Comparison of ENCODE assay signal across 24 cellular contexts in genomic region chr1:5559078-5559477, GRCh38.
A peak's percentile ranks its signal among the peaks of the same experiment; 100 is the strongest.
DNase-seq lines count a peak whose midpoint lies in the region; ATAC-seq, FAIRE-seq and TF ChIP-seq lines count a peak whose summit lies in the region.
"Had no signal": no experiment of that assay in that cellular context is flagged by ENCODE, and none has a peak within 500 bp of the region (broad histone marks: within the 10 kb centered on the region; RNA-seq: fewer than 3 reads in every experiment).

No MANE protein-coding gene starts in this region.

- H3K9me3 ChIP-seq in HepG2 (ENCODE audit: low read length) (no peaks in the 10 kb centered on the region), right lobe of liver (no peaks in the 10 kb centered on the region), K562 (replicated peaks; ENCODE audit: control insufficient read depth, insufficient read depth, low read depth, low read length) (no peaks in the 10 kb centered on the region)
- H3K9me3 ChIP-seq: BE2C had no signal

- H3K4me3 ChIP-seq in HepG2 (replicated peaks in 1 of 3; ENCODE audit: insufficient read depth in 1 of 3, low read depth in 2 of 3, low read length in 3 of 3) (no peak overlapping the region), right lobe of liver (no peak overlapping the region), K562 (no peak overlapping the region)
- H3K4me3 ChIP-seq: BLaER1, GM12878 had no signal

- in situ Hi-C loops in HepG2 (cut with HindIII; ENCODE audit: extremely low pct_ligation_motif_present, low pct_unique_long_range_greater_than_20kb) (no loop called here), K562 (cut with MboI) (no loop called here)

- intact Hi-C loops in HepG2 (cut with micrococcal nuclease; ENCODE audit: unreplicated experiment) (no loop called here), right lobe of liver (cut with DNase I) (no loop called here), K562 (cut with micrococcal nuclease) (no loop called here)

- WGBS in HepG2 (ENCODE audit: low lambda C conversion rate): 3% methylated on average over 2 of the region's 2 CpGs
- 22% methylated on average over 2 of the region's 2 CpGs for WGBS in right lobe of liver (ENCODE audit: insufficient coverage, low coverage, low lambda C conversion rate, missing lambda C conversion rate)
- whole genome bisulfite sequencing in K562 (ENCODE audit: insufficient coverage, low coverage, missing lambda C conversion rate): 3% methylated on average over 2 of the region's 2 CpGs

- no TSS peak for BruUV-seq in HepG2 (replicated peaks; lab: Mats Ljungman, UMichigan)
- BruUV-seq in K562 (replicated peaks; lab: Mats Ljungman, UMichigan): no TSS peak

- H3K79me2 ChIP-seq in HepG2 (ENCODE audit: insufficient read depth, low read length): no peaks in the 10 kb centered on the region
- no peaks in the 10 kb centered on the region for H3K79me2 ChIP-seq in K562 (ENCODE audit: control insufficient read depth, insufficient read depth, low read length)

- no peak for TF ChIP-seq CTCF in HepG2 (CRISPR knock-in tag; IDR thresholded peaks at IDR 0.05)
- no peak for TF ChIP-seq CTCF in right lobe of liver (IDR thresholded peaks at IDR 0.05)
- TF ChIP-seq CTCF in K562 (IDR thresholded peaks at IDR 0.05 in 2 of 3, conservative IDR thresholded peaks at IDR 0.05 in 1 of 3; ENCODE audit: insufficient read depth in 2 of 3, low read depth in 1 of 3, low read length in 3 of 3): no peak

- H2AFZ ChIP-seq in HepG2 (ENCODE audit: low read length) (no peak overlapping the region), K562 (ENCODE audit: low read depth, low read length) (no peak overlapping the region)

- no peak overlapping the region for H3K9ac ChIP-seq in HepG2 (ENCODE audit: insufficient read depth, low read depth, low read length)
- H3K9ac ChIP-seq in K562 (ENCODE audit: insufficient read depth in 1 of 2, low read depth in 2 of 2, low read length in 2 of 2): no peak overlapping the region
- H3K9ac ChIP-seq: BLaER1 had no signal

- H3K36me3 ChIP-seq in HepG2 (replicated peaks in 1 of 2; ENCODE audit: control insufficient read depth in 1 of 2, insufficient read depth in 2 of 2, low read length in 2 of 2) (no peaks in the 10 kb centered on the region), right lobe of liver (no peaks in the 10 kb centered on the region), K562 (ENCODE audit: control insufficient read depth, insufficient read depth, low read length) (no peaks in the 10 kb centered on the region)
- H3K36me3 ChIP-seq: BE2C, BLaER1 had no signal

- TF ChIP-seq RAD21 in HepG2 (CRISPR knock-in tag; IDR thresholded peaks at IDR 0.05) (no peak), K562 (CRISPR knock-in tag; conservative IDR thresholded peaks at IDR 0.05 in 1 of 2, IDR thresholded peaks at IDR 0.05 in 1 of 2) (no peak)

- POLR2A ChIA-PET in HepG2 (lab: Yijun Ruan, JAX) (no interaction called here), K562 (lab: Yijun Ruan, JAX) (no interaction called here)

- CTCF ChIA-PET in HepG2 (lab: Yijun Ruan, JAX; ENCODE audit: low intra/inter-chr PET ratio, low total read pairs) (no interaction called here), K562 (lab: Yijun Ruan, JAX; ENCODE audit: low intra/inter-chr PET ratio) (no interaction called here)

- H3K4me1 ChIP-seq in HepG2 (ENCODE audit: insufficient read depth, low read length) (no peaks in the 10 kb centered on the region), right lobe of liver (no peaks in the 10 kb centered on the region), K562 (replicated peaks in 1 of 2; ENCODE audit: control insufficient read depth in 2 of 2, insufficient read depth in 2 of 2, low read length in 2 of 2) (no peaks in the 10 kb centered on the region)
- H3K4me1 ChIP-seq: BE2C, BLaER1 had no signal

- no peaks in the 10 kb centered on the region for H3K9me1 ChIP-seq in K562 (ENCODE audit: control insufficient read depth, insufficient read depth, low read length)

- H3K4me2 ChIP-seq in HepG2 (ENCODE audit: low read depth, low read length): no peak overlapping the region
- no peak overlapping the region for H3K4me2 ChIP-seq in K562 (ENCODE audit: insufficient read depth, low read length)
- H3K4me2 ChIP-seq: BLaER1 had no signal

- no peak for ATAC-seq in HepG2
- no peak for ATAC-seq in right lobe of liver
- no peak for ATAC-seq in K562
- ATAC-seq in HG03354 (IDR thresholded peaks at IDR 0.05; ENCODE audit: poor library complexity, severe bottlenecking, unreplicated experiment): no peak
- ATAC-seq: GM12878 had no signal

- DNase-seq in HepG2 (ENCODE audit: low spot score) (no peak), right lobe of liver (no peak), K562 (ENCODE audit: extremely low read depth in 1 of 4, low spot score in 3 of 4) (no peak), NCI-H526 (lab: John Stamatoyannopoulos, UW) (no peak)
- DNase-seq: ACHN; BE2C; C1 segment of cervical spinal cord; CD4-positive, alpha-beta memory T cell; CD4-positive, CD25-positive, alpha-beta regulatory T cell; CD8-positive, alpha-beta memory T cell; COR-L47; DMS 273 treated with DMSO at 0.1 percent for 48 hours; DMS153; DMS53; DMS79; DND-41; EL; GDM1 had no signal

- H3K27me3 ChIP-seq in HepG2 (ENCODE audit: control insufficient read depth in 1 of 2, insufficient read depth in 2 of 2, low read length in 2 of 2) (no peaks in the 10 kb centered on the region; a peak in 1 of 5 replicates), right lobe of liver (no peaks in the 10 kb centered on the region), K562 (ENCODE audit: control insufficient read depth in 2 of 2, insufficient read depth in 2 of 2, low read length in 2 of 2) (no peaks in the 10 kb centered on the region)
- H3K27me3 ChIP-seq: BE2C, BLaER1 had no signal

- FAIRE-seq in HepG2 (lab: Jason Lieb, UNC) (no peak), K562 (lab: Jason Lieb, UNC) (no peak)
- FAIRE-seq: GM12878, GM12892, GM18507 had no signal

- H3K27ac ChIP-seq in HepG2 (ENCODE audit: extremely low read length, insufficient read depth, low read length) (no peak overlapping the region), right lobe of liver (no peak overlapping the region), K562 (ENCODE audit: extremely low read depth, low read depth, low read length) (no peak overlapping the region)
- H3K27ac ChIP-seq: 22Rv1, BLaER1 had no signal

- TF ChIP-seq EP300 in HepG2 (IDR thresholded peaks at IDR 0.05; ENCODE audit: low read depth in 2 of 2, low read length in 2 of 2): no peak
- TF ChIP-seq EP300 in HepG2 (CRISPR knock-in tag; IDR thresholded peaks at IDR 0.05; ENCODE audit: borderline replicate concordance): no peak
- TF ChIP-seq EP300 in K562 (IDR thresholded peaks at IDR 0.05; ENCODE audit: low read length): no peak

- TF ChIP-seq POLR2A in HepG2 (IDR thresholded peaks at IDR 0.05; ENCODE audit: insufficient read depth in 1 of 2, low read depth in 2 of 2, low read length in 2 of 2) (no peak), right lobe of liver (IDR thresholded peaks at IDR 0.05) (no peak), K562 (conservative IDR thresholded peaks at IDR 0.05) (no peak)

- H4K20me1 ChIP-seq in HepG2 (ENCODE audit: insufficient read depth, low read length): no peaks in the 10 kb centered on the region
- no peaks in the 10 kb centered on the region for H4K20me1 ChIP-seq in K562 (replicated peaks; ENCODE audit: control insufficient read depth, insufficient read depth, low read length)
- H4K20me1 ChIP-seq: BLaER1 had no signal

TF ChIP-seq in HepG2, 621 proteins besides CTCF, POLR2A, EP300 and RAD21:
- TF ChIP-seq ZNF136 (CRISPR knock-in tag; IDR thresholded peaks at IDR 0.05; ENCODE audit: low read depth) (no peak), MAFK (conservative IDR thresholded peaks at IDR 0.05 in 1 of 2, IDR thresholded peaks at IDR 0.05 in 1 of 2; ENCODE audit: low read length in 2 of 2) (peak; percentile 36 to 68), ZNF850 (CRISPR knock-in tag; conservative IDR thresholded peaks at IDR 0.05) (no peak), NFE2L2 (IDR thresholded peaks at IDR 0.05; ENCODE audit: low read length) (peak; percentile 70), ZNF335 (CRISPR knock-in tag; IDR thresholded peaks at IDR 0.05) (no peak), MAFF (IDR thresholded peaks at IDR 0.05; ENCODE audit: low read depth, low read length) (peak; percentile 53)
TF ChIP-seq in HepG2: peak in this region for 3.

TF ChIP-seq in K562, 482 proteins besides CTCF, POLR2A, EP300 and RAD21:
- TF ChIP-seq NELFE (IDR thresholded peaks at IDR 0.05; ENCODE audit: insufficient read depth, insufficient read length): no peak
- no peak for TF ChIP-seq CBX1 (IDR thresholded peaks at IDR 0.05; ENCODE audit: low read depth)
- TF ChIP-seq RBM14 (IDR thresholded peaks at IDR 0.05; ENCODE audit: borderline replicate concordance, insufficient read depth, low read depth, low read length): no peak
- peak; percentile 87 for TF ChIP-seq MAFG (tag; conservative IDR thresholded peaks at IDR 0.05)
- peak; percentile 71; the same call in 1 of the 2 replicates for TF ChIP-seq MAFK (IDR thresholded peaks at IDR 0.05; ENCODE audit: low read length)
- TF ChIP-seq C11orf30 (IDR thresholded peaks at IDR 0.05; ENCODE audit: low read depth): peak; percentile 91
- TF ChIP-seq ZNF316 (IDR thresholded peaks at IDR 0.05): peak; percentile 99
- TF ChIP-seq MAFF (IDR thresholded peaks at IDR 0.05; ENCODE audit: low read length): peak; percentile 81
- no peak for TF ChIP-seq SMARCE1 (IDR thresholded peaks at IDR 0.05)
- no peak for TF ChIP-seq SMAD3 (CRISPR knock-in tag; conservative IDR thresholded peaks at IDR 0.05)
- TF ChIP-seq NFE2 (IDR thresholded peaks at IDR 0.05; ENCODE audit: low read depth): peak; percentile 54; the same call in 1 of the 2 replicates
- peak; percentile 68; the same call in 1 of the 2 replicates for TF ChIP-seq NFE2L1 (tag; IDR thresholded peaks at IDR 0.05; ENCODE audit: borderline replicate concordance, low read depth)
TF ChIP-seq in K562: peak in this region for 7.

Comparison
In these comparisons a context has a peak if more than half of its experiments do, and no peak if none do; other contexts are left out.
1. Of the 241 proteins assayed by ChIP-seq in both HepG2 and K562: peak only in HepG2: none; only in K562: MAFG, NFE2 and NFE2L1; in both: MAFF and MAFK; in neither: 236.